Comparison of ENCODE assay signal across 1 cellular context in genomic region chr1:165829888-165830287, GRCh38.
TF ChIP-seq lines count a peak whose summit lies in the region.

No MANE protein-coding gene starts in this region.

TF ChIP-seq in H1, 55 proteins besides CTCF, POLR2A, EP300 and RAD21 (continued from another document):
- TF ChIP-seq PHF8 (conservative IDR thresholded peaks at IDR 0.05; ENCODE audit: low read depth, low read length) (no peak), KDM5A (IDR thresholded peaks at IDR 0.05; ENCODE audit: low read length) (no peak), SP2 (IDR thresholded peaks at IDR 0.05; ENCODE audit: low read length) (no peak)
